In the genomic region with DNA sequence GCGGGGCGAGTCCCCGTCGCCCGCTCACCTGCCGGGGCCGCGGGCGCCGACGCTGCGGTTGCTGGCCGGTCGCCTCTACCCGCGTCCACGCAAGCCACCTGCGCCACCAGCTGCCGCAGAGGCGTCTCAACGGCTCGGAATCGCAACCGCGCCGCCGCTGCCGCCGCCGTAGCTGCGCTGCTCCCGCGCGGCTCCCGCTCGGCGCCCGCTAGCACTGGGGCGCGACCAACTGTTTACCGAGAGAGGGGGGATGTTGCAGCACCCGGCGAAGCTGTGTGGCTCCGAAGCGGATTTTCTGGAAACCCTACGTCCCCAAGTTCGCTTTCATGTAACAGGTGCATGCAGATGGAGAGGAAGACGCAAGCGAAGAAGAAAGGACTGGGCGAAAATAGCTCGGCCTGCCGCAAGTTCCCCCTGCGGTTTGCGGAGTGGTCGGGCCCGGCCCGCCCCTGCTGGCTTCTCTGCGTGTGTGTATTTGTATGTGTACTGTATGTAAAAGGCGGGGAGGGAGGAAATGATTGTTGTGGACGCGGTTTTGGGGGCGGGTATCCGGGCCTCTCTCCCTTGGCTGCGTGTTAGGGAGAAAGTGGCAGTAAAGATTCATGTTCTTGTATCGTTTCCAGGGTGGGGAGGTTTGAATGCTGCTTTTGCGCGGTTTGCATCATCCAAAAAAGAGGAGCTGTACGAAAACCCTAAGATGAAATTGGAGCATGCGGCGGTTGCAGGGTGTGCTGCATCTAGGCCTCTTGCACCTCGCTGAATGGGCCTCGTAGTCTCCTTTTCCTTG, we compare ENCODE assay signal across 8 cellular contexts. TPM values are rescaled to one million over a fixed set of nuclear protein-coding genes. Genes with fewer than 3 reads are reported as not detected.
A peak's percentile ranks its signal among the peaks of the same experiment; 100 is the strongest.
DNase-seq lines count a peak whose midpoint lies in the region; ATAC-seq, FAIRE-seq and TF ChIP-seq lines count a peak whose summit lies in the region.

A gene (minus strand): TSS at position 182 of the 787 bp plus-strand sequence. CDS start 782 bp downstream, outside the sequence.

- FAIRE-seq in bronchial epithelial cell (lab: Jason Lieb, UNC), result no peak

- H3K36me3 Mint-ChIP-seq in WTC11, result peaks cover 40% of the 10 kb centered on the region

- CTCF ChIA-PET in AG04450 (lab: Charles Lee), result interaction anchor here (1.0 kb wide), 1 partner anchor 96 kb away, joined by 4 read pairs; no protein-coding TSS in a partner anchor
- CTCF ChIA-PET in WTC11 (lab: Charles Lee), result interaction anchor here (1.6 to 3.6 kb wide), 4 partner anchors 22 to 95 kb away, joined by 3 to 30 read pairs (median 8); a partner anchor contains a TSS

- intact Hi-C loops in spleen (cut with DNase I; ENCODE audit: low total_unique reads), result no loop called here

- TF ChIP-seq POLR2A in spleen (IDR thresholded peaks at IDR 0.05), result peak in 2 of 3 donors; percentile 13 to 59

- H3K9me3 ChIP-seq in AG04450 (ENCODE audit: control insufficient read depth, insufficient read depth, low read length) (no peaks in the 10 kb centered on the region), spleen (no peaks in the 10 kb centered on the region)

- peak within 1 kb of the TSS; percentile 90 for H3K27ac ChIP-seq in AG04450 (ENCODE audit: low read depth, low read length)
- peak within 1 kb of the TSS; percentile 93 to 99 (median 96) for H3K27ac ChIP-seq in spleen

- H3K9me3 Mint-ChIP-seq in WTC11, result no peaks in the 10 kb centered on the region; the same call in 1 of the 2 replicates

- no peak for TF ChIP-seq CTCF in AG04450 (IDR thresholded peaks at IDR 0.05; ENCODE audit: low read depth, low read length)
- no peak for TF ChIP-seq CTCF in WTC11 (IDR thresholded peaks at IDR 0.05)
- TF ChIP-seq CTCF in bronchial epithelial cell (IDR thresholded peaks at IDR 0.05; ENCODE audit: insufficient read depth, low read length, severe bottlenecking), result no peak
- peak in 6 of 11 experiments; percentile 4 to 54 (median 41) for TF ChIP-seq CTCF in spleen (IDR thresholded peaks at IDR 0.05 in 8 of 11, conservative IDR thresholded peaks at IDR 0.05 in 3 of 11)

- H3K4me3 ChIP-seq in AG04450 (ENCODE audit: low read depth, low read length), result peak within 1 kb of the TSS; percentile 91
- peak within 1 kb of the TSS; percentile 92 for H3K4me3 ChIP-seq in bronchial epithelial cell (ENCODE audit: low read depth, low read length)
- peak within 1 kb of the TSS; percentile 82 to 100 (median 96) for H3K4me3 ChIP-seq in spleen

- no peaks in the 10 kb centered on the region for H3K27me3 ChIP-seq in AG04450 (ENCODE audit: control insufficient read depth, insufficient read depth, low read length)
- no peaks in the 10 kb centered on the region for H3K27me3 ChIP-seq in bronchial epithelial cell (ENCODE audit: control insufficient read depth, insufficient read depth, low read length)
- H3K27me3 ChIP-seq in spleen (replicated peaks in 1 of 7), result no peaks in the 10 kb centered on the region

- peaks cover 10 to 70% (median 41%) of the 10 kb centered on the region in 6 donors for H3K4me1 ChIP-seq in spleen

- H3K27ac Mint-ChIP-seq in WTC11, result peak within 1 kb of the TSS; percentile 100

- H3K36me3 ChIP-seq in bronchial epithelial cell (ENCODE audit: control insufficient read depth, insufficient read depth, low read length), result no peaks in the 10 kb centered on the region
- peaks cover 0 to 30% (median 13%) of the 10 kb centered on the region in 6 donors for H3K36me3 ChIP-seq in spleen

- no peaks in the 10 kb centered on the region for H3K27me3 Mint-ChIP-seq in WTC11 (ENCODE audit: low read depth)

- ATAC-seq in GM18909 (IDR thresholded peaks at IDR 0.05; ENCODE audit: poor library complexity, unreplicated experiment) (peak; percentile 85), HG03159 (IDR thresholded peaks at IDR 0.05; ENCODE audit: unreplicated experiment) (peak; percentile 78), WTC11 (peak; percentile 50)

- H3K4me3 Mint-ChIP-seq in WTC11, result peak within 1 kb of the TSS; percentile 93

- DNase-seq in AG04450 (ENCODE audit: low read depth, low spot score) (peak; percentile 65), NCI-H2227 (lab: John Stamatoyannopoulos, UW; ENCODE audit: unreplicated experiment) (peak; percentile 93), WTC11 (ENCODE audit: low spot score) (peak; percentile 78), bronchial epithelial cell (ENCODE audit: low read depth) (peak; percentile 62), inferior parietal cortex (ENCODE audit: extremely low spot score) (peak; percentile 83), spleen (peak; percentile 95)

- POLR2A ChIA-PET in AG04450 (lab: Yijun Ruan, JAX) (interaction anchor here (0.6 to 2.2 kb wide), 4 partner anchors 10 to 308 kb away, joined by 3 to 14 read pairs (median 6); a partner anchor contains a TSS), WTC11 (lab: Charles Lee) (interaction anchor here (0.5 to 2.5 kb wide), 9 partner anchors 10 to 1534 kb away, joined by 3 to 36 read pairs (median 3); a partner anchor contains a TSS)

- 0 to 1% (median 1%) methylated on average over 26 to 72 of the region's 72 CpGs for WGBS in spleen, 5 donors

- peaks cover 60% of the 10 kb centered on the region for H3K4me1 Mint-ChIP-seq in WTC11

TF ChIP-seq in WTC11, 78 proteins besides CTCF, POLR2A, EP300 and RAD21 (continues in another document):
- no peak for TF ChIP-seq ZNF396 (CRISPR knock-in tag; IDR thresholded peaks at IDR 0.05; ENCODE audit: borderline replicate concordance)
- TF ChIP-seq FOXP1 (CRISPR knock-in tag; IDR thresholded peaks at IDR 0.05; ENCODE audit: borderline replicate concordance), result peak; percentile 88
- TF ChIP-seq, protein P1, sequence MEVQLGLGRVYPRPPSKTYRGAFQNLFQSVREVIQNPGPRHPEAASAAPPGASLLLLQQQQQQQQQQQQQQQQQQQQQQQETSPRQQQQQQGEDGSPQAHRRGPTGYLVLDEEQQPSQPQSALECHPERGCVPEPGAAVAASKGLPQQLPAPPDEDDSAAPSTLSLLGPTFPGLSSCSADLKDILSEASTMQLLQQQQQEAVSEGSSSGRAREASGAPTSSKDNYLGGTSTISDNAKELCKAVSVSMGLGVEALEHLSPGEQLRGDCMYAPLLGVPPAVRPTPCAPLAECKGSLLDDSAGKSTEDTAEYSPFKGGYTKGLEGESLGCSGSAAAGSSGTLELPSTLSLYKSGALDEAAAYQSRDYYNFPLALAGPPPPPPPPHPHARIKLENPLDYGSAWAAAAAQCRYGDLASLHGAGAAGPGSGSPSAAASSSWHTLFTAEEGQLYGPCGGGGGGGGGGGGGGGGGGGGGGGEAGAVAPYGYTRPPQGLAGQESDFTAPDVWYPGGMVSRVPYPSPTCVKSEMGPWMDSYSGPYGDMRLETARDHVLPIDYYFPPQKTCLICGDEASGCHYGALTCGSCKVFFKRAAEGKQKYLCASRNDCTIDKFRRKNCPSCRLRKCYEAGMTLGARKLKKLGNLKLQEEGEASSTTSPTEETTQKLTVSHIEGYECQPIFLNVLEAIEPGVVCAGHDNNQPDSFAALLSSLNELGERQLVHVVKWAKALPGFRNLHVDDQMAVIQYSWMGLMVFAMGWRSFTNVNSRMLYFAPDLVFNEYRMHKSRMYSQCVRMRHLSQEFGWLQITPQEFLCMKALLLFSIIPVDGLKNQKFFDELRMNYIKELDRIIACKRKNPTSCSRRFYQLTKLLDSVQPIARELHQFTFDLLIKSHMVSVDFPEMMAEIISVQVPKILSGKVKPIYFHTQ (CRISPR knock-in tag; IDR thresholded peaks at IDR 0.05), result no peak
- no peak for TF ChIP-seq NFYB (CRISPR knock-in tag; conservative IDR thresholded peaks at IDR 0.05; ENCODE audit: low read depth)
- no peak for TF ChIP-seq HMGA2 (CRISPR knock-in tag; IDR thresholded peaks at IDR 0.05)
- TF ChIP-seq TP53 (CRISPR knock-in tag; IDR thresholded peaks at IDR 0.05), result 0 out of 2 replicates have a peak, but pooled peaks have one; percentile 39
- peak; percentile 72; the same call in 1 of the 2 replicates for TF ChIP-seq ZNF219 (CRISPR knock-in tag; IDR thresholded peaks at IDR 0.05; ENCODE audit: borderline replicate concordance)
- 0 out of 2 replicates have a peak, but pooled peaks have one; percentile 48 for TF ChIP-seq SMAD4 (CRISPR knock-in tag; IDR thresholded peaks at IDR 0.05)
- peak; percentile 38 for TF ChIP-seq TCF7 (CRISPR knock-in tag; IDR thresholded peaks at IDR 0.05; ENCODE audit: low read depth)
- 0 out of 2 replicates have a peak, but pooled peaks have one; percentile 31 for TF ChIP-seq ZNF232 (CRISPR knock-in tag; IDR thresholded peaks at IDR 0.05)
- TF ChIP-seq PRRX2 (CRISPR knock-in tag; IDR thresholded peaks at IDR 0.05), result no peak
- TF ChIP-seq SP1 (CRISPR knock-in tag; conservative IDR thresholded peaks at IDR 0.05), result peak; percentile 77
- TF ChIP-seq ZBTB21 (CRISPR knock-in tag; IDR thresholded peaks at IDR 0.05; ENCODE audit: borderline replicate concordance), result peak; percentile 16; the same call in 1 of the 2 replicates
- no peak for TF ChIP-seq GTF2I (CRISPR knock-in tag; conservative IDR thresholded peaks at IDR 0.05)
- TF ChIP-seq ELF4 (CRISPR knock-in tag; IDR thresholded peaks at IDR 0.05; ENCODE audit: low read depth), result peak; percentile 73; the same call in 1 of the 2 replicates
- peak; percentile 61; the same call in 1 of the 2 replicates for TF ChIP-seq GABPB1 (CRISPR knock-in tag; IDR thresholded peaks at IDR 0.05)
- TF ChIP-seq, protein P2, sequence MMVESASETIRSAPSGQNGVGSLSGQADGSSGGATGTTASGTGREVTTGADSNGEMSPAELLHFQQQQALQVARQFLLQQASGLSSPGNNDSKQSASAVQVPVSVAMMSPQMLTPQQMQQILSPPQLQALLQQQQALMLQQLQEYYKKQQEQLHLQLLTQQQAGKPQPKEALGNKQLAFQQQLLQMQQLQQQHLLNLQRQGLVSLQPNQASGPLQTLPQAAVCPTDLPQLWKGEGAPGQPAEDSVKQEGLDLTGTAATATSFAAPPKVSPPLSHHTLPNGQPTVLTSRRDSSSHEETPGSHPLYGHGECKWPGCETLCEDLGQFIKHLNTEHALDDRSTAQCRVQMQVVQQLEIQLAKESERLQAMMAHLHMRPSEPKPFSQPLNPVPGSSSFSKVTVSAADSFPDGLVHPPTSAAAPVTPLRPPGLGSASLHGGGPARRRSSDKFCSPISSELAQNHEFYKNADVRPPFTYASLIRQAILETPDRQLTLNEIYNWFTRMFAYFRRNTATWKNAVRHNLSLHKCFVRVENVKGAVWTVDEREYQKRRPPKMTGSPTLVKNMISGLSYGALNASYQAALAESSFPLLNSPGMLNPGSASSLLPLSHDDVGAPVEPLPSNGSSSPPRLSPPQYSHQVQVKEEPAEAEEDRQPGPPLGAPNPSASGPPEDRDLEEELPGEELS (CRISPR knock-in tag; IDR thresholded peaks at IDR 0.05), result peak; percentile 85
- TF ChIP-seq JUN (CRISPR knock-in tag; IDR thresholded peaks at IDR 0.05), result peak; percentile 84

RNA-seq across cellular contexts. Expression of the gene that starts here (rescaled TPM):
- polyA plus RNA-seq in AG04450 (2011; rRNA removed), result 32.7 and 57.3 TPM in 2 replicates
- 17.2 and 25.0 TPM in 2 replicates for polyA minus RNA-seq in AG04450 (2011; rRNA and poly(A)+ RNA removed)
- total RNA-seq in WTC11 (2021), result 302 to 321 TPM (median 311 TPM) in 3 replicates
- 10.5 and 23.0 TPM in 2 replicates for total RNA-seq in bronchial epithelial cell
- 100 to 1,000 TPM in 2 of 7 donors, 10 to 100 TPM in 5; 55.5 to 121 (median 66.0) TPM for total RNA-seq in spleen
- 10 to 100 TPM; 38.1 to 52.0 (median 44.6) TPM for polyA plus RNA-seq in spleen

Comparison
In these comparisons a context has a peak if more than half of its experiments do, and no peak if none do; other contexts are left out.
1. Peak in every context shown above with its lines: DNase-seq, ATAC-seq, H3K4me3 ChIP-seq and H3K27ac ChIP-seq.
2. CTCF ChIP-seq: peak in spleen (6 of 11); none in AG04450 (single experiment), WTC11 (single experiment) and bronchial epithelial cell (single experiment).